In the genomic region with DNA sequence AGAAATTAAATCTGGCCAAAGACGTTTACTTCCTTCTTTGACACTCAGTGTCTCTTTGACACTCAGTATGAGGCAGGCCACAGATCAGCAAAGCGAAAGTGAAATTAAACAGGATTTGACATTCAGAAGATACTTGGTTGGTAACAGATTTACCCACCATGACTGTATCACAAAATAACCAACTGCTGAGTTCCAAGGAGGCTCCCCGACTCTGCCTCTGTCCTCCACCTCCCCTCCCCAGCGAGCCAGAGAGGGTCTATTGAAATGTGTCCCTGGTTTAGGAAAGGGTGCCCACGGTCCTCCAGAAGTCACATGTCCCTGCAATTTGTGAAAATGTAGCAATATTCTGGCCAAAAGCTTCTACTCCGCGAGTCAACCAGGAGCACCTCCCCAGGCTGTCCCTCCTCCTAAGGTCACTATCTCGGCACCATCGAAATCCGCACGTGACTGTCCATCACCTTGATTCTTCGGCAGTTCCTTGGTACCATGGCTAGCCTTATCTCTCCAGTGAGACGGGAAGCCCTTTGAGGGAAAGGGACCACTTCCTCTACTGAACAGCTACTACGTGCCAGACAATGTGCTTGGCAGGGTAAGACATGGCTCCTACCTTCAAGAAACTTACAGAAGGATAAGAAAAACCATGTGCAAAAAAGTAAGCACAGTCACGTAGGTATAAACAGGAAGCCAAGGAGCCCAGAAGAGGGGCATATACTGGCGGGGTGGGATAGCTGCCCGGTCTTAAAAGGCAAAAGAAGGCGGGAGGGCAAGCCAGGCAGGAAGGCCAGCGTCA, we compare ENCODE assay signal across 7 cellular contexts. TPM values are rescaled to one million over a fixed set of nuclear protein-coding genes. Genes with fewer than 3 reads are reported as not detected.
DNase-seq lines count a peak whose midpoint lies in the region; ATAC-seq and TF ChIP-seq lines count a peak whose summit lies in the region.

No MANE protein-coding gene starts in this region.

- CTCF ChIA-PET in PC-9 (lab: Charles Lee): no interaction called here

- ATAC-seq in GM18517 (IDR thresholded peaks at IDR 0.05; ENCODE audit: unreplicated experiment) (peak; percentile 45), HG02870 (IDR thresholded peaks at IDR 0.05; ENCODE audit: unreplicated experiment) (peak; percentile 34)
- peak; percentile 59 for ATAC-seq in activated naive CD8-positive, alpha-beta T cell treated with anti-CD3 and anti-CD28 coated beads, Interleukin-2, amount 50 U/mL, for 24 hours

- TF ChIP-seq CTCF in PC-9 (conservative IDR thresholded peaks at IDR 0.05) (no peak), spleen (IDR thresholded peaks at IDR 0.05 in 8 of 11, conservative IDR thresholded peaks at IDR 0.05 in 3 of 11) (no peak)

- H3F3A ChIP-seq in PC-9 (ENCODE audit: insufficient read depth, low read depth): no peaks in the 10 kb centered on the region

- peak overlapping the region; percentile 87; the same call in 1 of the 2 replicates for H3K4me3 ChIP-seq in PC-9
- peak overlapping the region; percentile 71 for H3K4me3 ChIP-seq in iPS-15b (ENCODE audit: low read depth, low read length)
- peak overlapping the region; percentile 68 to 89 (median 81) for H3K4me3 ChIP-seq in spleen

- H3K4me1 ChIP-seq in PC-9 (replicated peaks; ENCODE audit: insufficient read depth) (peaks cover 15% of the 10 kb centered on the region; the same call in 1 of the 2 replicates), iPS-15b (ENCODE audit: control insufficient read depth, insufficient read depth, low read length) (peaks cover 9% of the 10 kb centered on the region), spleen (peaks cover 14 to 74% (median 41%) of the 10 kb centered on the region in 6 donors)

- TF ChIP-seq POLR2A in spleen (IDR thresholded peaks at IDR 0.05): peak in 1 of 3 donors; percentile 47

- BruUV-seq in PC-9 (replicated peaks; lab: Mats Ljungman, UMichigan): no TSS peak

- H3K4me3 Mint-ChIP-seq in activated naive CD8-positive, alpha-beta T cell treated with anti-CD3 and anti-CD28 coated beads, Interleukin-2, amount 50 U/mL, for 24 hours: peak overlapping the region; percentile 90

- H3K27me3 Mint-ChIP-seq in activated naive CD8-positive, alpha-beta T cell treated with anti-CD3 and anti-CD28 coated beads, Interleukin-2, amount 50 U/mL, for 24 hours: no peaks in the 10 kb centered on the region

- H3K27ac Mint-ChIP-seq in activated naive CD8-positive, alpha-beta T cell treated with anti-CD3 and anti-CD28 coated beads, Interleukin-2, amount 50 U/mL, for 24 hours: peak overlapping the region; percentile 93

- POLR2A ChIA-PET in PC-9 (lab: Charles Lee; ENCODE audit: unreplicated experiment): no interaction called here

- no peaks in the 10 kb centered on the region for H3K9me3 Mint-ChIP-seq in activated naive CD8-positive, alpha-beta T cell treated with anti-CD3 and anti-CD28 coated beads, Interleukin-2, amount 50 U/mL, for 24 hours

- no peaks in the 10 kb centered on the region for H3K9me2 ChIP-seq in PC-9 (ENCODE audit: insufficient read depth)

- H3K9me3 ChIP-seq in PC-9 (ENCODE audit: insufficient read depth, low read depth): no peaks in the 10 kb centered on the region
- H3K9me3 ChIP-seq in iPS-15b (ENCODE audit: control insufficient read depth, insufficient read depth, low read length): no peaks in the 10 kb centered on the region
- no peaks in the 10 kb centered on the region for H3K9me3 ChIP-seq in spleen

- 15 to 29% (median 20%) methylated on average over 19 of the region's 19 CpGs for WGBS in spleen, 5 donors

- no peak overlapping the region for H3K27ac ChIP-seq in PC-9
- peak overlapping the region; percentile 94 to 98 (median 98) for H3K27ac ChIP-seq in spleen

- no peaks in the 10 kb centered on the region for H3K79me2 ChIP-seq in PC-9 (ENCODE audit: low read depth)

- H2AFZ ChIP-seq in PC-9: no peak overlapping the region

- H3K36me3 ChIP-seq in PC-9 (ENCODE audit: low read depth) (no peaks in the 10 kb centered on the region), iPS-15b (ENCODE audit: control insufficient read depth, insufficient read depth, low read length) (no peaks in the 10 kb centered on the region), spleen (peaks cover 0 to 16% (median 0%) of the 10 kb centered on the region in 6 donors)

- peak overlapping the region; percentile 93 for H3K4me2 ChIP-seq in PC-9

- DNase-seq in PC-9 (no peak), spleen (peak; percentile 77), NCI-H128 (lab: John Stamatoyannopoulos, UW; ENCODE audit: unreplicated experiment) (no peak)
- DNase-seq in activated naive CD8-positive, alpha-beta T cell treated with anti-CD3 and anti-CD28 coated beads, Interleukin-2, amount 50 U/mL, for 24 hours: peak; percentile 45

- peaks cover 21% of the 10 kb centered on the region for H3K36me3 Mint-ChIP-seq in activated naive CD8-positive, alpha-beta T cell treated with anti-CD3 and anti-CD28 coated beads, Interleukin-2, amount 50 U/mL, for 24 hours (ENCODE audit: low read depth)

- peaks cover 40% of the 10 kb centered on the region for H3K4me1 Mint-ChIP-seq in activated naive CD8-positive, alpha-beta T cell treated with anti-CD3 and anti-CD28 coated beads, Interleukin-2, amount 50 U/mL, for 24 hours

- H3K9ac ChIP-seq in iPS-15b (ENCODE audit: low read depth, low read length): peak overlapping the region; percentile 54

- intact Hi-C loops in PC-9 (cut with micrococcal nuclease; ENCODE audit: unreplicated experiment) (loop anchor here (5.0 kb wide), 1 partner anchor 111 kb away; the partner anchor contains the start of gene N4BP2L2), spleen (cut with DNase I; ENCODE audit: low total_unique reads) (no loop called here)

- no peaks in the 10 kb centered on the region for H4K20me1 ChIP-seq in PC-9 (ENCODE audit: insufficient read depth)

- no peaks in the 10 kb centered on the region for H3K27me3 ChIP-seq in PC-9 (ENCODE audit: insufficient read depth, low read depth)
- H3K27me3 ChIP-seq in iPS-15b (ENCODE audit: control insufficient read depth, insufficient read depth, low read length): peaks cover 18% of the 10 kb centered on the region
- H3K27me3 ChIP-seq in spleen (replicated peaks in 1 of 7): no peaks in the 10 kb centered on the region

RNA-seq across cellular contexts. Expression of gene N4BP2L1, which starts 1.5 kb away (rescaled TPM):
- total RNA-seq in PC-9 (2021) (3.0 and 4.0 TPM in 2 replicates), spleen (10 to 100 TPM; 28.3 to 57.4 (median 41.5) TPM)
- polyA plus RNA-seq in spleen: 10 to 100 TPM; 30.3 to 33.4 (median 30.8) TPM

Comparison
In these comparisons a context has a peak if more than half of its experiments do, and no peak if none do; other contexts are left out.
1. DNase-seq: peak in activated naive CD8-positive, alpha-beta T cell treated with anti-CD3 and anti-CD28 coated beads, Interleukin-2, amount 50 U/mL, for 24 hours (single experiment) and spleen (single experiment); none in PC-9 (0 of 2) and NCI-H128 (single experiment).
2. Peak in every context shown above with its lines, with median percentiles within 50 percentile points of each other: ATAC-seq and H3K4me3 ChIP-seq.